ENCODE assay signal across 15 cellular contexts in the genomic region with DNA sequence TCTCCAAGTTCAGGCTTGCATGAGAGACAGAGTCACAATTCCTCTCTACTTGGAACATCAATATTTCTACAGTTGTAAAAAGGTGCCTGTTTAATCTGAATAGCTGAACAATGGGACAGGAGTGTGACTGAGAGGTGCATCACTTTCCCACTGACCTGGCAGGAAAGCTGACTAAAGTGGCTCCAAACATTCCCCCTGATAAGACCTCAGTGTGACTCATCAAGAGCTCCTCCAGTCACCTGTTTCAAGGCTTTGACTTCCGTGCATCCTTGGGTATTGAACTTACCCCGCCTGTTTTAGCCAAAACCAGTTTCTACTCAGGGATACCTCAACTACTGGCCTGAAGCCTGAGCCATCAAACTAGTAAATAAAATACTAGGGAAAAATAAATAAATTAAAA.
DNase-seq lines count a peak whose midpoint lies in the region.
"Had no signal": no experiment of that assay in that cellular context is flagged by ENCODE, and none has a peak within 500 bp of the region (broad histone marks: within the 10 kb centered on the region; RNA-seq: fewer than 3 reads in every experiment).

No MANE protein-coding gene starts in this region.

- DNase-seq in HT1080 (ENCODE audit: low read depth), result peak; percentile 29
- peak; percentile 8 for DNase-seq in RKO (ENCODE audit: low spot score)
- DNase-seq in kidney tubule cell (ENCODE audit: low spot score), result peak; percentile 79
- no peak for DNase-seq in NCI-H1417 treated with DMSO at 0.1 percent for 48 hours (lab: John Stamatoyannopoulos, UW)
- no peak for DNase-seq in mucosa of gallbladder (ENCODE audit: low spot score)
- no peak for DNase-seq in NCI-H446 (lab: John Stamatoyannopoulos, UW)
- DNase-seq: C1 segment of cervical spinal cord; CD4-positive, alpha-beta memory T cell; COR-L47; DMS153; DMS79 treated with DMSO at 0.1 percent for 48 hours; GF-D8; GM23248; H7; HCEC 1CT had no signal

Comparison
In these comparisons a context has a peak if more than half of its experiments do, and no peak if none do; other contexts are left out.
1. DNase-seq: peak in HT1080 (single experiment), RKO (single experiment) and kidney tubule cell (single experiment); none in NCI-H1417 treated with DMSO at 0.1 percent for 48 hours (single experiment), mucosa of gallbladder (single experiment) and NCI-H446 (0 of 2).